In genomic region chr13:113594066-113594821, GRCh38 we compare ENCODE assay signal across 8 cellular contexts. TPM values are rescaled to one million over a fixed set of nuclear protein-coding genes. Genes with fewer than 3 reads are reported as not detected.
DNase-seq lines count a peak whose midpoint lies in the region; ATAC-seq, FAIRE-seq and TF ChIP-seq lines count a peak whose summit lies in the region.
"Not testable (repeated sequence)": the region's sequence is repeated elsewhere in the genome, so short reads cannot be mapped to it uniquely, and the experiment has no call there.

No MANE protein-coding gene starts in this region.

- not testable (repeated sequence) for TF ChIP-seq POLR2A in stomach (IDR thresholded peaks at IDR 0.05)

- H3K27me3 ChIP-seq in H7 (ENCODE audit: control insufficient read depth, insufficient read depth, low read length); RWPE2 (ENCODE audit: insufficient read depth, poor library complexity, severe bottlenecking); stomach: not testable (repeated sequence)

- intact Hi-C loops in kidney (cut with DNase I); stomach (cut with DNase I; ENCODE audit: low total_unique reads): not testable (repeated sequence)

- not testable (repeated sequence) for FAIRE-seq in kidney (lab: Jason Lieb, UNC)
- peak; percentile 90 for FAIRE-seq in urothelium cell line (lab: Jason Lieb, UNC)

- not testable (repeated sequence) for H3K4me3 Mint-ChIP-seq in activated T-cell treated with anti-CD3 and anti-CD28 coated beads, Interleukin-2, amount 50 U/mL, for 24 hours; osteocyte (ENCODE audit: unreplicated experiment)

- TF ChIP-seq CTCF in RWPE2 (IDR thresholded peaks at IDR 0.05; ENCODE audit: poor library complexity, severe bottlenecking); coronary artery (IDR thresholded peaks at IDR 0.05); kidney (IDR thresholded peaks at IDR 0.05; ENCODE audit: borderline replicate concordance, extremely low read depth, insufficient read depth); osteocyte (IDR thresholded peaks at IDR 0.05); stomach (IDR thresholded peaks at IDR 0.05): not testable (repeated sequence)

- TF ChIP-seq EP300 in stomach (IDR thresholded peaks at IDR 0.05) = not testable (repeated sequence)

- ATAC-seq in RWPE2 (ENCODE audit: low read depth) = not testable (repeated sequence)

- peaks cover 16% of the 10 kb centered on the region for H3K4me1 Mint-ChIP-seq in activated T-cell treated with anti-CD3 and anti-CD28 coated beads, Interleukin-2, amount 50 U/mL, for 24 hours (ENCODE audit: low read depth)
- H3K4me1 Mint-ChIP-seq in osteocyte (ENCODE audit: unreplicated experiment) = not testable (repeated sequence)

- H3K27ac ChIP-seq in RWPE2 (ENCODE audit: poor library complexity, severe bottlenecking); coronary artery; kidney (ENCODE audit: low read depth in 2 of 2, low read length in 2 of 2); stomach: not testable (repeated sequence)

- H3K36me3 Mint-ChIP-seq in activated T-cell treated with anti-CD3 and anti-CD28 coated beads, Interleukin-2, amount 50 U/mL, for 24 hours (ENCODE audit: low read depth) = peaks cover 83% of the 10 kb centered on the region
- H3K36me3 Mint-ChIP-seq in osteocyte (ENCODE audit: unreplicated experiment) = peaks cover 24% of the 10 kb centered on the region

- not testable (repeated sequence) for H3K27ac Mint-ChIP-seq in activated T-cell treated with anti-CD3 and anti-CD28 coated beads, Interleukin-2, amount 50 U/mL, for 24 hours; osteocyte (ENCODE audit: unreplicated experiment)

- H3K4me1 ChIP-seq in RWPE2 (ENCODE audit: insufficient read depth, poor library complexity, severe bottlenecking); kidney (ENCODE audit: control insufficient read depth in 1 of 2, insufficient read depth in 1 of 2, low read depth in 1 of 2, low read length in 2 of 2); stomach: not testable (repeated sequence)

- H3K27me3 Mint-ChIP-seq in activated T-cell treated with anti-CD3 and anti-CD28 coated beads, Interleukin-2, amount 50 U/mL, for 24 hours; osteocyte (ENCODE audit: unreplicated experiment): not testable (repeated sequence)

- H3K36me3 ChIP-seq in H7 (replicated peaks; ENCODE audit: control insufficient read depth, insufficient read depth, low read length); kidney (ENCODE audit: control insufficient read depth in 1 of 2, insufficient read depth in 2 of 2, low read length in 2 of 2): not testable (repeated sequence)
- peaks cover 74% of the 10 kb centered on the region for H3K36me3 ChIP-seq in RWPE2 (ENCODE audit: low read depth)
- H3K36me3 ChIP-seq in stomach = peaks cover 9 to 67% (median 52%) of the 10 kb centered on the region in 4 donors

- H3K9ac ChIP-seq in kidney (ENCODE audit: low read length in 2 of 2) = not testable (repeated sequence)

- H3K9me3 Mint-ChIP-seq in activated T-cell treated with anti-CD3 and anti-CD28 coated beads, Interleukin-2, amount 50 U/mL, for 24 hours; osteocyte (ENCODE audit: unreplicated experiment): not testable (repeated sequence)

- DNase-seq in H7 (peak; percentile 16), RWPE2 (ENCODE audit: low spot score) (peak; percentile 30), coronary artery (ENCODE audit: low spot score) (peak; percentile 26), kidney (peak; percentile 42), osteocyte (ENCODE audit: extremely low spot score, unreplicated experiment) (peak; percentile 49), stomach (peak; percentile 17)
- peak; percentile 19 for DNase-seq in activated T-cell treated with anti-CD3 and anti-CD28 coated beads, Interleukin-2, amount 50 U/mL, for 24 hours
- not testable (repeated sequence) for DNase-seq in urothelium cell line (ENCODE audit: low spot score)

- not testable (repeated sequence) for H3K9me3 ChIP-seq in RWPE2 (ENCODE audit: severe bottlenecking); kidney (ENCODE audit: control insufficient read depth in 1 of 2, low read length in 2 of 2); stomach

- H3K4me3 ChIP-seq in H7 (ENCODE audit: insufficient read depth, low read depth, low read length); RWPE2 (ENCODE audit: severe bottlenecking); coronary artery; kidney (ENCODE audit: low read length in 2 of 2); stomach: not testable (repeated sequence)

- WGBS in stomach, 5 donors = 88 to 94% (median 94%) methylated on average over 10 to 21 of the region's 21 CpGs

RNA-seq across cellular contexts. Expression of gene TFDP1, which starts 9.7 kb away (rescaled TPM):
- total RNA-seq in H7 (2014; rRNA removed; shearing (Covaris generic)) = 62.2 and 78.2 TPM in 2 replicates
- total RNA-seq in kidney (46.9 TPM), osteocyte (66.9 and 72.1 TPM in 2 replicates), stomach (100 to 1,000 TPM in 2 of 5 donors, 10 to 100 TPM in 3; 35.3 to 207 (median 59.1) TPM)
- polyA plus RNA-seq in kidney (ENCODE audit: insufficient read depth, low read depth, low replicate concordance) (33.8 TPM), stomach (10 to 100 TPM; 27.3 to 57.2 (median 55.3) TPM)
